Comparison of ENCODE assay signal across 1 cellular context in genomic region chr10:58951750-58952149, GRCh38.
TF ChIP-seq lines count a peak whose summit lies in the region.

No MANE protein-coding gene starts in this region.

TF ChIP-seq in HepG2, 621 proteins besides CTCF, POLR2A, EP300 and RAD21 (continued from another document):
- TF ChIP-seq REST (IDR thresholded peaks at IDR 0.05; ENCODE audit: borderline replicate concordance in 1 of 2, low read depth in 1 of 2, low read length in 2 of 2) (no peak), DRAP1 (CRISPR knock-in tag; IDR thresholded peaks at IDR 0.05) (no peak), ZKSCAN8 (CRISPR knock-in tag; IDR thresholded peaks at IDR 0.05; ENCODE audit: borderline replicate concordance) (no peak)
